1 cellular context compared by ENCODE assay signal in genomic region chr6:103000686-103001085, GRCh38.
TF ChIP-seq lines count a peak whose summit lies in the region.

No MANE protein-coding gene starts in this region.

TF ChIP-seq in WTC11, 78 proteins besides CTCF, POLR2A, EP300 and RAD21:
- no peak for TF ChIP-seq NR3C1 (CRISPR knock-in tag; conservative IDR thresholded peaks at IDR 0.05; ENCODE audit: low read depth)
- TF ChIP-seq AFF4 (CRISPR knock-in tag; IDR thresholded peaks at IDR 0.05; ENCODE audit: borderline replicate concordance) = no peak
- TF ChIP-seq MXD4 (CRISPR knock-in tag; IDR thresholded peaks at IDR 0.05; ENCODE audit: borderline replicate concordance) = no peak
- no peak for TF ChIP-seq ZNF532 (CRISPR knock-in tag; IDR thresholded peaks at IDR 0.05; ENCODE audit: borderline replicate concordance)
- no peak for TF ChIP-seq JAZF1 (CRISPR knock-in tag; IDR thresholded peaks at IDR 0.05)
- no peak for TF ChIP-seq ZNF425 (CRISPR knock-in tag; conservative IDR thresholded peaks at IDR 0.05)
- TF ChIP-seq HMGXB4 (CRISPR knock-in tag; IDR thresholded peaks at IDR 0.05) = no peak
- no peak for TF ChIP-seq ARID4B (CRISPR knock-in tag; IDR thresholded peaks at IDR 0.05; ENCODE audit: borderline replicate concordance)
